26 cellular contexts compared by ENCODE assay signal in the genomic region with DNA sequence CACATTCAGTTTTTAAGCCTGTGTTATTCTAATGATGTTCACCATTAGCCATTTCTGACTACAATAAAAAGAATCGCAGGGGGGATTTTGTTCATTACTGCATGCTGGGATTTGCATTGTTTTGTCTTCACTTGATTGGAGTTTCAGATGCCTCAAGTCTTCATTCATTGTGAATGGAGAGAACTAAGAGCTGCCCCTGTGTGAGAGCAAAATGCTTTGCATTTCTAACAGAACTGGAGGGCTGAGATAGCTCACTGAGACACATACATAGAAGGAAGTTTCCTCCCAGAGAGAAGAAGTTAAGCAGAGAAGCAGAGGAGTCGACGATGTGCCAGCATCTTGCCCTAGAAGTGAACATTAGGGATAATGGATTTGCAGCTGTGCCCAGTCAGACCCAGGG.
"Had no signal": no experiment of that assay in that cellular context is flagged by ENCODE, and none has a peak within 500 bp of the region (broad histone marks: within the 10 kb centered on the region; RNA-seq: fewer than 3 reads in every experiment).

No MANE protein-coding gene starts in this region.

- ATAC-seq: gastrocnemius medialis; left cardiac atrium; naive thymus-derived CD8-positive, alpha-beta T cell; sciatic nerve had no signal

- H3K36me3 Mint-ChIP-seq: activated naive CD8-positive, alpha-beta T cell; naive thymus-derived CD8-positive, alpha-beta T cell; type B pancreatic cell had no signal

- H3K27me3 ChIP-seq: gastrocnemius medialis, neutrophil, uterus had no signal

- H3K9me3 Mint-ChIP-seq: T-helper 2 cell treated with Interferon-gamma antibody and Interleukin-4, amounts not matched to agents 5 μg/mL and 100 μg/mL, for 36 hours had no signal

- H3K27ac Mint-ChIP-seq: activated naive CD8-positive, alpha-beta T cell; progenitor cell of endocrine pancreas; stimulated activated naive CD8-positive, alpha-beta T cell treated with anti-CD3 and anti-CD28 coated beads, Interleukin-15, Interleukin-2, amounts not matched to agents 100 ng/mL and 50 ng/mL, for 24 hours; T-helper 2 cell treated with Interferon-gamma antibody and Interleukin-4, amounts not matched to agents 5 μg/mL and 100 μg/mL, for 36 hours; type B pancreatic cell had no signal

- H3K4me3 ChIP-seq: gastrocnemius medialis, skin epidermis, thoracic aorta, uterus had no signal

- H3K36me3 ChIP-seq: gastrocnemius medialis, neutrophil, thoracic aorta, uterus had no signal

- H3K27me3 Mint-ChIP-seq: activated naive CD8-positive, alpha-beta T cell; stimulated activated naive CD8-positive, alpha-beta T cell treated with anti-CD3 and anti-CD28 coated beads, Interleukin-15, Interleukin-2, amounts not matched to agents 100 ng/mL and 50 ng/mL, for 24 hours had no signal

- H3K4me1 ChIP-seq: gastrocnemius medialis, uterus had no signal

- DNase-seq: activated CD4-positive, alpha-beta T cell treated with anti-CD3 and anti-CD28 coated beads for 48 hours; activated CD4-positive, alpha-beta T cell treated with anti-CD3 and anti-CD28 coated beads, Interleukin-2, amount 50 U/mL, for 48 hours; activated CD8-positive, alpha-beta memory T cell treated with anti-CD3 and anti-CD28 coated beads for 24 hours; activated effector memory CD4-positive, alpha-beta T cell treated with Interleukin-2 at 50 U/mL for 16 hours; activated naive CD4-positive, alpha-beta T cell treated with Interleukin-2 at 50 U/mL for 16 hours; anterior cingulate cortex; dermis blood vessel endothelial cell; effector CD8-positive, alpha-beta T cell; gastrocnemius medialis; glutamatergic neuron; islet precursor cell; left cardiac atrium; naive thymus-derived CD8-positive, alpha-beta T cell; stimulated activated CD4-positive, alpha-beta T cell treated with anti-CD3 and anti-CD28 coated beads, Interleukin-12 subunit alpha, Interleukin-12 subunit beta, amount 100 ng/mL, for 4 hours; stimulated activated CD4-positive, alpha-beta T cell treated with anti-CD3 and anti-CD28 coated beads, Interleukin-4, amount 100 ng/mL, for 1 hour; T-helper 1 cell; uterus had no signal

- H3K27ac ChIP-seq: gastrocnemius medialis, neutrophil, skin epidermis, thoracic aorta, uterus had no signal

- H3K9me3 ChIP-seq: gastrocnemius medialis, neutrophil, thoracic aorta, uterus had no signal

- H3K4me3 Mint-ChIP-seq: activated naive CD8-positive, alpha-beta T cell; naive thymus-derived CD8-positive, alpha-beta T cell; stimulated activated naive CD8-positive, alpha-beta T cell treated with anti-CD3 and anti-CD28 coated beads, Interleukin-15, Interleukin-2, amounts not matched to agents 100 ng/mL and 50 ng/mL, for 24 hours; T-helper 2 cell treated with Interferon-gamma antibody and Interleukin-4, amounts not matched to agents 5 μg/mL and 100 μg/mL, for 36 hours; type B pancreatic cell had no signal
